Comparison of ENCODE assay signal across 1 cellular context in the genomic region with DNA sequence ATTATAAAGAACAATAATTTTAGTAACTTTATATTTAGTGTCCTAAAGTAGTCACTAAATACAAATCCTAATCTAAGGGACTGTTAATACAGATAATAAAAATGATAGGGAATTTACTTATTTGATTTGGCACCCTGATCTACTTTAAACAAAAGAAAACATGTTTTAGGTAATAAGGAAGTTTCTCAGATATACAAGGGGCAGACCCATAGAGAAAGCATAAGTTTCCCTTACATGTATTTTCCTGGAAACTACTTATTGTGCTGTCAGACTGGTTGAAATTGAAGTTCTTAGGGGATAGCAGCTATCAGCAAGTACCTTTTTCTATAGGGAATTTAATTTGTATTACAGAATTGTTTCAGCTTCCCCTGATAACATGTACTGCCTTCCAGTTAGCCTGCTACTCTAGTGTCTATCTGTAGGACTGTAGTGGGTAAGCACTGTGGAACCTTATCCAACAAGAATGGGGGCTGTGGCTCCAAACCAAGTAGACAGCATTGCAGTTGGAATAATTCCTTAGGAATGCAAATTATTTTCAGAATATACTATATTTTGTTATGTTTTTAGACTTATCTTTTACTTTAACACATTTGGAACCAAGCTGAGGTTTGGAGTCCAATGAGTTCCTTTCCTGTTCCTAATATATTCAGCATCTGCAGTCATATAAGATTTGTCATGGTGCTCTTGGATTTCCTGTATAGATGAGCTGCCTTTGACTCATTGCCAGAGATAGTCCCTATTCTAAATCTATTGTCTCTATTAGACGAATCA.
TF ChIP-seq lines count a peak whose summit lies in the region.

No MANE protein-coding gene starts in this region.

TF ChIP-seq in K562, 482 proteins besides CTCF, POLR2A, EP300 and RAD21 (continued from another document):
- TF ChIP-seq NRF1 (conservative IDR thresholded peaks at IDR 0.05 in 1 of 2, IDR thresholded peaks at IDR 0.05 in 1 of 2) (no peak), CBX3 (IDR thresholded peaks at IDR 0.05; ENCODE audit: borderline replicate concordance in 1 of 2, low read length in 2 of 2) (no peak), ZNF778 (CRISPR knock-in tag; IDR thresholded peaks at IDR 0.05) (no peak), ZNF140 (CRISPR knock-in tag; IDR thresholded peaks at IDR 0.05) (no peak), SMARCC2 (IDR thresholded peaks at IDR 0.05; ENCODE audit: low read depth) (no peak)
- TF ChIP-seq, protein P1, sequence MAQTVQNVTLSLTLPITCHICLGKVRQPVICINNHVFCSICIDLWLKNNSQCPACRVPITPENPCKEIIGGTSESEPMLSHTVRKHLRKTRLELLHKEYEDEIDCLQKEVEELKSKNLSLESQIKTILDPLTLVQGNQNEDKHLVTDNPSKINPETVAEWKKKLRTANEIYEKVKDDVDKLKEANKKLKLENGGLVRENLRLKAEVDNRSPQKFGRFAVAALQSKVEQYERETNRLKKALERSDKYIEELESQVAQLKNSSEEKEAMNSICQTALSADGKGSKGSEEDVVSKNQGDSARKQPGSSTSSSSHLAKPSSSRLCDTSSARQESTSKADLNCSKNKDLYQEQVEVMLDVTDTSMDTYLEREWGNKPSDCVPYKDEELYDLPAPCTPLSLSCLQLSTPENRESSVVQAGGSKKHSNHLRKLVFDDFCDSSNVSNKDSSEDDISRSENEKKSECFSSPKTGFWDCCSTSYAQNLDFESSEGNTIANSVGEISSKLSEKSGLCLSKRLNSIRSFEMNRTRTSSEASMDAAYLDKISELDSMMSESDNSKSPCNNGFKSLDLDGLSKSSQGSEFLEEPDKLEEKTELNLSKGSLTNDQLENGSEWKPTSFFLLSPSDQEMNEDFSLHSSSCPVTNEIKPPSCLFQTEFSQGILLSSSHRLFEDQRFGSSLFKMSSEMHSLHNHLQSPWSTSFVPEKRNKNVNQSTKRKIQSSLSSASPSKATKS (CRISPR knock-in tag; IDR thresholded peaks at IDR 0.05) = no peak
TF ChIP-seq in K562: peak in this region for 0.
